8 cellular contexts compared by ENCODE assay signal in the genomic region with DNA sequence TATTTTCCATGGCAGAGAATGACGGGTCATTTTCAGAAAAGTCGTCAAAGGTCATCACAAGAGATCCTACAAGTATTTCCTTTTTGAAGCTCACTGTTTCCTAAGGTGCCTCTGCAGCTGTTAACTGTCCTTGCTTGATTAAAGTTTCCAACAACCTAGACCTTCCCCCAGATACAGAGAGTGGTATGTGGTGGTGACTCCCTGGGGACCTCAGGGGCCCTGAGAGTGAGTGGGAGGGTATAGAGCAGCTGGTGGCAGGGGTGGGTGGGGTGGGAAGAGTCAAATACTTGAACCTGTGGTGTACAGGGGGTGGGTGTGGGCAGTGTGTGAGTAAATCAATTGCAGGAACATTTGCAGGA.
DNase-seq lines count a peak whose midpoint lies in the region; ATAC-seq lines count a peak whose summit lies in the region.

No MANE protein-coding gene starts in this region.

- ATAC-seq in GM18499 (IDR thresholded peaks at IDR 0.05; ENCODE audit: insufficient read depth, unreplicated experiment) (peak; percentile 38), GM21528 (IDR thresholded peaks at IDR 0.05; ENCODE audit: low FRiP score, unreplicated experiment) (peak; percentile 40), HG03469 (IDR thresholded peaks at IDR 0.05; ENCODE audit: unreplicated experiment) (peak; percentile 38), GM18519 (IDR thresholded peaks at IDR 0.05; ENCODE audit: low FRiP score, unreplicated experiment) (no peak), GM21526 (IDR thresholded peaks at IDR 0.05; ENCODE audit: low FRiP score, unreplicated experiment) (no peak)
- peak; percentile 19 for ATAC-seq in central memory CD8-positive, alpha-beta T cell (replicated peaks; ENCODE audit: extremely low read depth, poor library complexity, severe bottlenecking)

- no peaks in the 10 kb centered on the region for H3K27me3 Mint-ChIP-seq in central memory CD8-positive, alpha-beta T cell

- no peak for DNase-seq in central memory CD8-positive, alpha-beta T cell (ENCODE audit: low spot score in 2 of 2)
- DNase-seq in HCEC 1CT (no peak), T1000 (lab: John Stamatoyannopoulos, UW) (no peak)

- peak overlapping the region; percentile 96 for H3K27ac Mint-ChIP-seq in central memory CD8-positive, alpha-beta T cell (ENCODE audit: low read depth)

- H3K4me3 Mint-ChIP-seq in central memory CD8-positive, alpha-beta T cell, result peak overlapping the region; percentile 86

- H3K36me3 Mint-ChIP-seq in central memory CD8-positive, alpha-beta T cell (ENCODE audit: insufficient read depth), result peaks cover 5% of the 10 kb centered on the region

- peaks cover 42% of the 10 kb centered on the region for H3K4me1 Mint-ChIP-seq in central memory CD8-positive, alpha-beta T cell

- no peaks in the 10 kb centered on the region for H3K9me3 Mint-ChIP-seq in central memory CD8-positive, alpha-beta T cell

Comparison
In these comparisons a context has a peak if more than half of its experiments do, and no peak if none do; other contexts are left out.
1. ATAC-seq: peak in GM18499 (single experiment), GM21528 (single experiment), HG03469 (single experiment) and central memory CD8-positive, alpha-beta T cell (single experiment); none in GM18519 (single experiment) and GM21526 (single experiment).